ENCODE assay signal across 1 cellular context in genomic region chr11:92969293-92969633, GRCh38.
TF ChIP-seq lines count a peak whose summit lies in the region.

No MANE protein-coding gene starts in this region.

TF ChIP-seq in IMR-90, 13 proteins besides CTCF, POLR2A, EP300 and RAD21 (continued from another document):
- TF ChIP-seq, protein P1, sequence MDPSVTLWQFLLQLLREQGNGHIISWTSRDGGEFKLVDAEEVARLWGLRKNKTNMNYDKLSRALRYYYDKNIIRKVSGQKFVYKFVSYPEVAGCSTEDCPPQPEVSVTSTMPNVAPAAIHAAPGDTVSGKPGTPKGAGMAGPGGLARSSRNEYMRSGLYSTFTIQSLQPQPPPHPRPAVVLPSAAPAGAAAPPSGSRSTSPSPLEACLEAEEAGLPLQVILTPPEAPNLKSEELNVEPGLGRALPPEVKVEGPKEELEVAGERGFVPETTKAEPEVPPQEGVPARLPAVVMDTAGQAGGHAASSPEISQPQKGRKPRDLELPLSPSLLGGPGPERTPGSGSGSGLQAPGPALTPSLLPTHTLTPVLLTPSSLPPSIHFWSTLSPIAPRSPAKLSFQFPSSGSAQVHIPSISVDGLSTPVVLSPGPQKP (IDR thresholded peaks at IDR 0.05; ENCODE audit: borderline replicate concordance, low read depth, low read length) = no peak
- no peak for TF ChIP-seq RCOR1 (IDR thresholded peaks at IDR 0.05; ENCODE audit: insufficient replicate concordance, low read length)
- TF ChIP-seq MXI1 (IDR thresholded peaks at IDR 0.05; ENCODE audit: borderline replicate concordance, low read depth, low read length) = no peak
- no peak for TF ChIP-seq MAFK (IDR thresholded peaks at IDR 0.05; ENCODE audit: low read depth, low read length)
- no peak for TF ChIP-seq NFE2L2 (IDR thresholded peaks at IDR 0.05; ENCODE audit: low read depth, low read length)
- TF ChIP-seq MAZ (IDR thresholded peaks at IDR 0.05; ENCODE audit: borderline replicate concordance, low read depth, low read length) = no peak
- TF ChIP-seq CHD1 (IDR thresholded peaks at IDR 0.05; ENCODE audit: low read depth, low read length) = no peak
- no peak for TF ChIP-seq SMC3 (IDR thresholded peaks at IDR 0.05; ENCODE audit: low read depth, low read length)
- TF ChIP-seq BHLHE40 (IDR thresholded peaks at IDR 0.05; ENCODE audit: low read depth, low read length) = no peak
- no peak for TF ChIP-seq CEBPB (IDR thresholded peaks at IDR 0.05; ENCODE audit: low read depth, low read length)
- no peak for TF ChIP-seq RFX5 (IDR thresholded peaks at IDR 0.05; ENCODE audit: low read depth, low read length)
